ENCODE assay signal across 1 cellular context in genomic region chr3:128167973-128168674, GRCh38.
TF ChIP-seq lines count a peak whose summit lies in the region.

No MANE protein-coding gene starts in this region.

TF ChIP-seq in HepG2, 621 proteins besides CTCF, POLR2A, EP300 and RAD21 (continued from another document and continues in another):
- TF ChIP-seq, protein P1, sequence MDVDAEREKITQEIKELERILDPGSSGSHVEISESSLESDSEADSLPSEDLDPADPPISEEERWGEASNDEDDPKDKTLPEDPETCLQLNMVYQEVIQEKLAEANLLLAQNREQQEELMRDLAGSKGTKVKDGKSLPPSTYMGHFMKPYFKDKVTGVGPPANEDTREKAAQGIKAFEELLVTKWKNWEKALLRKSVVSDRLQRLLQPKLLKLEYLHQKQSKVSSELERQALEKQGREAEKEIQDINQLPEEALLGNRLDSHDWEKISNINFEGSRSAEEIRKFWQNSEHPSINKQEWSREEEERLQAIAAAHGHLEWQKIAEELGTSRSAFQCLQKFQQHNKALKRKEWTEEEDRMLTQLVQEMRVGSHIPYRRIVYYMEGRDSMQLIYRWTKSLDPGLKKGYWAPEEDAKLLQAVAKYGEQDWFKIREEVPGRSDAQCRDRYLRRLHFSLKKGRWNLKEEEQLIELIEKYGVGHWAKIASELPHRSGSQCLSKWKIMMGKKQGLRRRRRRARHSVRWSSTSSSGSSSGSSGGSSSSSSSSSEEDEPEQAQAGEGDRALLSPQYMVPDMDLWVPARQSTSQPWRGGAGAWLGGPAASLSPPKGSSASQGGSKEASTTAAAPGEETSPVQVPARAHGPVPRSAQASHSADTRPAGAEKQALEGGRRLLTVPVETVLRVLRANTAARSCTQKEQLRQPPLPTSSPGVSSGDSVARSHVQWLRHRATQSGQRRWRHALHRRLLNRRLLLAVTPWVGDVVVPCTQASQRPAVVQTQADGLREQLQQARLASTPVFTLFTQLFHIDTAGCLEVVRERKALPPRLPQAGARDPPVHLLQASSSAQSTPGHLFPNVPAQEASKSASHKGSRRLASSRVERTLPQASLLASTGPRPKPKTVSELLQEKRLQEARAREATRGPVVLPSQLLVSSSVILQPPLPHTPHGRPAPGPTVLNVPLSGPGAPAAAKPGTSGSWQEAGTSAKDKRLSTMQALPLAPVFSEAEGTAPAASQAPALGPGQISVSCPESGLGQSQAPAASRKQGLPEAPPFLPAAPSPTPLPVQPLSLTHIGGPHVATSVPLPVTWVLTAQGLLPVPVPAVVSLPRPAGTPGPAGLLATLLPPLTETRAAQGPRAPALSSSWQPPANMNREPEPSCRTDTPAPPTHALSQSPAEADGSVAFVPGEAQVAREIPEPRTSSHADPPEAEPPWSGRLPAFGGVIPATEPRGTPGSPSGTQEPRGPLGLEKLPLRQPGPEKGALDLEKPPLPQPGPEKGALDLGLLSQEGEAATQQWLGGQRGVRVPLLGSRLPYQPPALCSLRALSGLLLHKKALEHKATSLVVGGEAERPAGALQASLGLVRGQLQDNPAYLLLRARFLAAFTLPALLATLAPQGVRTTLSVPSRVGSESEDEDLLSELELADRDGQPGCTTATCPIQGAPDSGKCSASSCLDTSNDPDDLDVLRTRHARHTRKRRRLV (CRISPR knock-in tag; IDR thresholded peaks at IDR 0.05): peak; percentile 26; the same call in 1 of the 2 replicates
- TF ChIP-seq, protein P2, sequence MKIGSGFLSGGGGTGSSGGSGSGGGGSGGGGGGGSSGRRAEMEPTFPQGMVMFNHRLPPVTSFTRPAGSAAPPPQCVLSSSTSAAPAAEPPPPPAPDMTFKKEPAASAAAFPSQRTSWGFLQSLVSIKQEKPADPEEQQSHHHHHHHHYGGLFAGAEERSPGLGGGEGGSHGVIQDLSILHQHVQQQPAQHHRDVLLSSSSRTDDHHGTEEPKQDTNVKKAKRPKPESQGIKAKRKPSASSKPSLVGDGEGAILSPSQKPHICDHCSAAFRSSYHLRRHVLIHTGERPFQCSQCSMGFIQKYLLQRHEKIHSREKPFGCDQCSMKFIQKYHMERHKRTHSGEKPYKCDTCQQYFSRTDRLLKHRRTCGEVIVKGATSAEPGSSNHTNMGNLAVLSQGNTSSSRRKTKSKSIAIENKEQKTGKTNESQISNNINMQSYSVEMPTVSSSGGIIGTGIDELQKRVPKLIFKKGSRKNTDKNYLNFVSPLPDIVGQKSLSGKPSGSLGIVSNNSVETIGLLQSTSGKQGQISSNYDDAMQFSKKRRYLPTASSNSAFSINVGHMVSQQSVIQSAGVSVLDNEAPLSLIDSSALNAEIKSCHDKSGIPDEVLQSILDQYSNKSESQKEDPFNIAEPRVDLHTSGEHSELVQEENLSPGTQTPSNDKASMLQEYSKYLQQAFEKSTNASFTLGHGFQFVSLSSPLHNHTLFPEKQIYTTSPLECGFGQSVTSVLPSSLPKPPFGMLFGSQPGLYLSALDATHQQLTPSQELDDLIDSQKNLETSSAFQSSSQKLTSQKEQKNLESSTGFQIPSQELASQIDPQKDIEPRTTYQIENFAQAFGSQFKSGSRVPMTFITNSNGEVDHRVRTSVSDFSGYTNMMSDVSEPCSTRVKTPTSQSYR (CRISPR knock-in tag; IDR thresholded peaks at IDR 0.05; ENCODE audit: borderline replicate concordance): peak; percentile 58; the same call in 1 of the 2 replicates
- TF ChIP-seq RFX1 (IDR thresholded peaks at IDR 0.05) (0 out of 2 replicates have a peak, but pooled peaks have one; percentile 23), SP1 (IDR thresholded peaks at IDR 0.05) (no peak), SP1 (CRISPR knock-in tag; IDR thresholded peaks at IDR 0.05) (peak; percentile 36; the same call in 1 of the 2 replicates), FOXA3 (CRISPR knock-in tag; IDR thresholded peaks at IDR 0.05) (peak; percentile 86), KAT7 (CRISPR knock-in tag; IDR thresholded peaks at IDR 0.05; ENCODE audit: borderline replicate concordance) (no peak), JUN (CRISPR knock-in tag; IDR thresholded peaks at IDR 0.05) (no peak), MEIS2 (CRISPR knock-in tag; IDR thresholded peaks at IDR 0.05) (peak; percentile 85; the same call in 1 of the 2 replicates), KDM4B (CRISPR knock-in tag; IDR thresholded peaks at IDR 0.05) (0 out of 2 replicates have a peak, but pooled peaks have one; percentile 5), GFI1 (CRISPR knock-in tag; IDR thresholded peaks at IDR 0.05; ENCODE audit: borderline replicate concordance) (peak; percentile 80), NR2F1 (CRISPR knock-in tag; IDR thresholded peaks at IDR 0.05) (peak; percentile 70 to 83; a peak in 3 of 4 replicates), CREM (IDR thresholded peaks at IDR 0.05) (peak; percentile 83), CREM (CRISPR knock-in tag; IDR thresholded peaks at IDR 0.05) (no peak), ZNF264 (CRISPR knock-in tag; IDR thresholded peaks at IDR 0.05) (peak; percentile 78; the same call in 1 of the 2 replicates), TRAFD1 (CRISPR knock-in tag; IDR thresholded peaks at IDR 0.05; ENCODE audit: borderline replicate concordance) (no peak), ZSCAN25 (CRISPR knock-in tag; IDR thresholded peaks at IDR 0.05) (0 out of 2 replicates have a peak, but pooled peaks have one; percentile 32), ZNF350 (CRISPR knock-in tag; IDR thresholded peaks at IDR 0.05; ENCODE audit: borderline replicate concordance, low read depth) (peak; percentile 37; the same call in 1 of the 2 replicates), HOXD1 (CRISPR knock-in tag; IDR thresholded peaks at IDR 0.05) (peak; percentile 74; the same call in 1 of the 2 replicates), ZNF570 (CRISPR knock-in tag; IDR thresholded peaks at IDR 0.05; ENCODE audit: borderline replicate concordance) (no peak), ZNF205 (CRISPR knock-in tag; IDR thresholded peaks at IDR 0.05) (peak; percentile 58; the same call in 1 of the 2 replicates), ZFY (CRISPR knock-in tag; IDR thresholded peaks at IDR 0.05) (peak; percentile 58), AHDC1 (CRISPR knock-in tag; IDR thresholded peaks at IDR 0.05; ENCODE audit: borderline replicate concordance) (peak; percentile 72; the same call in 1 of the 2 replicates), SIN3B (IDR thresholded peaks at IDR 0.05; ENCODE audit: low read length) (no peak), IRF1 (CRISPR knock-in tag; IDR thresholded peaks at IDR 0.05; ENCODE audit: low read depth) (no peak), SMAD3 (CRISPR knock-in tag; IDR thresholded peaks at IDR 0.05) (peak; percentile 54; the same call in 1 of the 2 replicates), POGZ (CRISPR knock-in tag; IDR thresholded peaks at IDR 0.05) (peak; percentile 73), XRCC5 (optimal IDR thresholded peaks at IDR 0.05; ENCODE audit: low read length) (peak; percentile 82), ZNF414 (CRISPR knock-in tag; IDR thresholded peaks at IDR 0.05) (0 out of 2 replicates have a peak, but pooled peaks have one; percentile 57), ZNF746 (CRISPR knock-in tag; IDR thresholded peaks at IDR 0.05) (0 out of 2 replicates have a peak, but pooled peaks have one; percentile 37), RBFOX2 (IDR thresholded peaks at IDR 0.05; ENCODE audit: low read depth, low read length) (peak; percentile 45; the same call in 1 of the 2 replicates), TCF7 (IDR thresholded peaks at IDR 0.05; ENCODE audit: low read depth) (peak; percentile 77), ATF7 (IDR thresholded peaks at IDR 0.05) (no peak), ATF7 (CRISPR knock-in tag; IDR thresholded peaks at IDR 0.05) (0 out of 2 replicates have a peak, but pooled peaks have one; percentile 40), YEATS4 (CRISPR knock-in tag; IDR thresholded peaks at IDR 0.05; ENCODE audit: borderline replicate concordance) (peak; percentile 66; the same call in 1 of the 2 replicates)
- TF ChIP-seq, protein P3, sequence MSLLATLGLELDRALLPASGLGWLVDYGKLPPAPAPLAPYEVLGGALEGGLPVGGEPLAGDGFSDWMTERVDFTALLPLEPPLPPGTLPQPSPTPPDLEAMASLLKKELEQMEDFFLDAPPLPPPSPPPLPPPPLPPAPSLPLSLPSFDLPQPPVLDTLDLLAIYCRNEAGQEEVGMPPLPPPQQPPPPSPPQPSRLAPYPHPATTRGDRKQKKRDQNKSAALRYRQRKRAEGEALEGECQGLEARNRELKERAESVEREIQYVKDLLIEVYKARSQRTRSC (CRISPR knock-in tag; IDR thresholded peaks at IDR 0.05; ENCODE audit: low read depth): no peak
- TF ChIP-seq, protein P4, sequence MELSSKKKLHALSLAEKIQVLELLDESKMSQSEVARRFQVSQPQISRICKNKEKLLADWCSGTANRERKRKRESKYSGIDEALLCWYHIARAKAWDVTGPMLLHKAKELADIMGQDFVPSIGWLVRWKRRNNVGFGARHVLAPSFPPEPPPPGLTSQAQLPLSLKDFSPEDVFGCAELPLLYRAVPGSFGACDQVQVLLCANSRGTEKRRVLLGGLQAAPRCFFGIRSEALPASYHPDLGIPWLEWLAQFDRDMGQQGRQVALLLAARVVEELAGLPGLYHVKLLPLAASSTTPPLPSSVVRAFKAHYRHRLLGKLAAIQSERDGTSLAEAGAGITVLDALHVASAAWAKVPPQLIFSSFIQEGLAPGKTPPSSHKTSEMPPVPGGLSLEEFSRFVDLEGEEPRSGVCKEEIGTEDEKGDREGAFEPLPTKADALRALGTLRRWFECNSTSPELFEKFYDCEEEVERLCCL (CRISPR knock-in tag; IDR thresholded peaks at IDR 0.05; ENCODE audit: borderline replicate concordance): no peak
- TF ChIP-seq, protein P5, sequence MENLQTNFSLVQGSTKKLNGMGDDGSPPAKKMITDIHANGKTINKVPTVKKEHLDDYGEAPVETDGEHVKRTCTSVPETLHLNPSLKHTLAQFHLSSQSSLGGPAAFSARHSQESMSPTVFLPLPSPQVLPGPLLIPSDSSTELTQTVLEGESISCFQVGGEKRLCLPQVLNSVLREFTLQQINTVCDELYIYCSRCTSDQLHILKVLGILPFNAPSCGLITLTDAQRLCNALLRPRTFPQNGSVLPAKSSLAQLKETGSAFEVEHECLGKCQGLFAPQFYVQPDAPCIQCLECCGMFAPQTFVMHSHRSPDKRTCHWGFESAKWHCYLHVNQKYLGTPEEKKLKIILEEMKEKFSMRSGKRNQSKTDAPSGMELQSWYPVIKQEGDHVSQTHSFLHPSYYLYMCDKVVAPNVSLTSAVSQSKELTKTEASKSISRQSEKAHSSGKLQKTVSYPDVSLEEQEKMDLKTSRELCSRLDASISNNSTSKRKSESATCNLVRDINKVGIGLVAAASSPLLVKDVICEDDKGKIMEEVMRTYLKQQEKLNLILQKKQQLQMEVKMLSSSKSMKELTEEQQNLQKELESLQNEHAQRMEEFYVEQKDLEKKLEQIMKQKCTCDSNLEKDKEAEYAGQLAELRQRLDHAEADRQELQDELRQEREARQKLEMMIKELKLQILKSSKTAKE (CRISPR knock-in tag; IDR thresholded peaks at IDR 0.05; ENCODE audit: borderline replicate concordance): peak; percentile 84
